Comparison of ENCODE assay signal across 13 cellular contexts in the genomic region with DNA sequence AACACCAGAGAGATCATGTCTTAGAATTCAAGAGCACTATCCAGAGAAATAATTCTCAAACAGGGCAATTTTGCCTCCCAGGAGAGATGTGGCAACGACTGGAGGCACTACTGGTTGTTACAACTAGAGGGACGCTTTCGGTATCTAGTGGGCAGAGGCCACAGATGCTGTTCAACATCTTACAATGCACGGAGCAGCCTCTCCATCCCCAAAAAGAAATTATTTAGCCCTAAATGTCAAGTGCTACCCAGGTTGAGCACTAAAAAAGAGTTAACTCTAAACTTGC.
A peak's percentile ranks its signal among the peaks of the same experiment; 100 is the strongest.
DNase-seq lines count a peak whose midpoint lies in the region; ATAC-seq, FAIRE-seq and TF ChIP-seq lines count a peak whose summit lies in the region.
"Had no signal": no experiment of that assay in that cellular context is flagged by ENCODE, and none has a peak within 500 bp of the region (broad histone marks: within the 10 kb centered on the region; RNA-seq: fewer than 3 reads in every experiment).

No MANE protein-coding gene starts in this region.

- peaks cover 17% of the 10 kb centered on the region for H3K4me1 Mint-ChIP-seq in activated B cell treated with CpG ODN at 0.5 μM for 24 hours
- H3K4me1 Mint-ChIP-seq in stimulated activated effector memory CD8-positive, alpha-beta T cell treated with anti-CD3 and anti-CD28 coated beads, Interleukin-12 subunit alpha, Interleukin-12 subunit beta, amount 100 ng/mL, for 72 hours: peaks cover 11% of the 10 kb centered on the region

- H3K36me3 Mint-ChIP-seq in activated B cell treated with CpG ODN at 0.5 μM for 24 hours (ENCODE audit: low read depth): peaks cover 4% of the 10 kb centered on the region
- no peaks in the 10 kb centered on the region for H3K36me3 Mint-ChIP-seq in stimulated activated effector memory CD8-positive, alpha-beta T cell treated with anti-CD3 and anti-CD28 coated beads, Interleukin-12 subunit alpha, Interleukin-12 subunit beta, amount 100 ng/mL, for 72 hours

- FAIRE-seq in frontal cortex (lab: Jason Lieb, UNC): no peak
- FAIRE-seq: D721Med, H1, K562 had no signal

- ATAC-seq in GM21360 (IDR thresholded peaks at IDR 0.05; ENCODE audit: unreplicated experiment) (peak; percentile 33), HG03060 (IDR thresholded peaks at IDR 0.05; ENCODE audit: low read depth, unreplicated experiment) (peak; percentile 28), activated B cell treated with CpG ODN at 0.5 μM for 24 hours (ENCODE audit: low read depth) (peak; percentile 38), HG02840 (IDR thresholded peaks at IDR 0.05; ENCODE audit: low FRiP score, unreplicated experiment) (no peak)
- no peak for ATAC-seq in stimulated activated effector memory CD8-positive, alpha-beta T cell treated with anti-CD3 and anti-CD28 coated beads, Interleukin-12 subunit alpha, Interleukin-12 subunit beta, amount 100 ng/mL, for 72 hours

- H3K4me3 Mint-ChIP-seq in activated B cell treated with CpG ODN at 0.5 μM for 24 hours: no peak overlapping the region
- H3K4me3 Mint-ChIP-seq in stimulated activated effector memory CD8-positive, alpha-beta T cell treated with anti-CD3 and anti-CD28 coated beads, Interleukin-12 subunit alpha, Interleukin-12 subunit beta, amount 100 ng/mL, for 72 hours: no peak overlapping the region
- H3K4me3 Mint-ChIP-seq: dendritic cell treated with granulocyte-macrophage colony-stimulating factor and Interleukin-4, amounts not matched to agents 40 ng/mL and 50 ng/mL, for 4 days had no signal

- H3K9me3 Mint-ChIP-seq in activated B cell treated with CpG ODN at 0.5 μM for 24 hours: no peaks in the 10 kb centered on the region
- H3K9me3 Mint-ChIP-seq in stimulated activated effector memory CD8-positive, alpha-beta T cell treated with anti-CD3 and anti-CD28 coated beads, Interleukin-12 subunit alpha, Interleukin-12 subunit beta, amount 100 ng/mL, for 72 hours: no peaks in the 10 kb centered on the region
- H3K9me3 Mint-ChIP-seq: dendritic cell treated with granulocyte-macrophage colony-stimulating factor and Interleukin-4, amounts not matched to agents 40 ng/mL and 50 ng/mL, for 4 days had no signal

- CTCF ChIA-PET in activated B cell treated with CpG ODN at 0.5 μM for 24 hours (lab: Charles Lee): interaction anchor here (1.8 kb wide), 1 partner anchor 32 kb away, joined by 5 read pairs; no protein-coding TSS in a partner anchor

- no peak for DNase-seq in activated B cell treated with CpG ODN at 0.5 μM for 24 hours
- DNase-seq in frontal cortex (ENCODE audit: low spot score in 2 of 2): no peak
- no peak for DNase-seq in NCI-H1694 (lab: John Stamatoyannopoulos, UW)
- DNase-seq in stimulated activated effector memory CD8-positive, alpha-beta T cell treated with anti-CD3 and anti-CD28 coated beads, Interleukin-12 subunit alpha, Interleukin-12 subunit beta, amount 100 ng/mL, for 72 hours (ENCODE audit: low spot score in 2 of 2): no peak
- DNase-seq: esophagus squamous epithelium had no signal

- peak; percentile 23; the same call in 1 of the 2 replicates for TF ChIP-seq CTCF in GM12874 (IDR thresholded peaks at IDR 0.05; ENCODE audit: insufficient read depth, low read depth, low read length)
- TF ChIP-seq CTCF in activated B cell treated with CpG ODN at 0.5 μM for 24 hours (IDR thresholded peaks at IDR 0.05): no peak

- H3K27ac Mint-ChIP-seq in activated B cell treated with CpG ODN at 0.5 μM for 24 hours: no peak overlapping the region
- H3K27ac Mint-ChIP-seq in stimulated activated effector memory CD8-positive, alpha-beta T cell treated with anti-CD3 and anti-CD28 coated beads, Interleukin-12 subunit alpha, Interleukin-12 subunit beta, amount 100 ng/mL, for 72 hours: no peak overlapping the region

- intact Hi-C loops in activated B cell treated with CpG ODN at 0.5 μM for 24 hours (cut with micrococcal nuclease): no loop called here

- H3K27me3 Mint-ChIP-seq in activated B cell treated with CpG ODN at 0.5 μM for 24 hours: no peaks in the 10 kb centered on the region
- H3K27me3 Mint-ChIP-seq: dendritic cell treated with granulocyte-macrophage colony-stimulating factor and Interleukin-4, amounts not matched to agents 40 ng/mL and 50 ng/mL, for 4 days had no signal

- POLR2A ChIA-PET in activated B cell treated with CpG ODN at 0.5 μM for 24 hours (lab: Charles Lee): no interaction called here

Comparison
In these comparisons a context has a peak if more than half of its experiments do, and no peak if none do; other contexts are left out.
1. ATAC-seq: peak in GM21360 (single experiment), HG03060 (single experiment) and activated B cell treated with CpG ODN at 0.5 μM for 24 hours (single experiment); none in HG02840 (single experiment) and stimulated activated effector memory CD8-positive, alpha-beta T cell treated with anti-CD3 and anti-CD28 coated beads, Interleukin-12 subunit alpha, Interleukin-12 subunit beta, amount 100 ng/mL, for 72 hours (single experiment).